20 cellular contexts compared by ENCODE assay signal in genomic region chr12:52346596-52346995, GRCh38. TPM values are rescaled to one million over a fixed set of nuclear protein-coding genes. Genes with fewer than 3 reads are reported as not detected.
DNase-seq lines count a peak whose midpoint lies in the region; ATAC-seq, FAIRE-seq and TF ChIP-seq lines count a peak whose summit lies in the region.
"Had no signal": no experiment of that assay in that cellular context is flagged by ENCODE, and none has a peak within 500 bp of the region (broad histone marks: within the 10 kb centered on the region; RNA-seq: fewer than 3 reads in every experiment).

No MANE protein-coding gene starts in this region.

- TF ChIP-seq CTCF in HepG2 (CRISPR knock-in tag; IDR thresholded peaks at IDR 0.05), result no peak
- TF ChIP-seq CTCF in right lobe of liver (IDR thresholded peaks at IDR 0.05), result no peak
- TF ChIP-seq CTCF in coronary artery (IDR thresholded peaks at IDR 0.05), result no peak
- no peak for TF ChIP-seq CTCF in upper lobe of right lung (IDR thresholded peaks at IDR 0.05)

- POLR2A ChIA-PET in HepG2 (lab: Yijun Ruan, JAX), result no interaction called here

- no peak overlapping the region for H3K4me3 Mint-ChIP-seq in T-helper 2 cell treated with Interferon-gamma antibody and Interleukin-4, amounts not matched to agents 5 μg/mL and 100 μg/mL, for 36 hours
- H3K4me3 Mint-ChIP-seq: naive thymus-derived CD4-positive, alpha-beta T cell; T-cell; type B pancreatic cell had no signal

- H3K4me3 ChIP-seq in HepG2 (replicated peaks in 1 of 3; ENCODE audit: insufficient read depth in 1 of 3, low read depth in 2 of 3, low read length in 3 of 3) (no peak overlapping the region), right lobe of liver (no peak overlapping the region), coronary artery (no peak overlapping the region), upper lobe of right lung (no peak overlapping the region)
- H3K4me3 ChIP-seq: Peyer's patch had no signal

- no peak overlapping the region for H3K27ac ChIP-seq in HepG2 (ENCODE audit: extremely low read length, insufficient read depth, low read length)
- H3K27ac ChIP-seq in right lobe of liver, result no peak overlapping the region
- peak overlapping the region; percentile 39 to 65 for H3K27ac ChIP-seq in coronary artery
- H3K27ac ChIP-seq in upper lobe of right lung, result no peak overlapping the region
- H3K27ac ChIP-seq: Peyer's patch had no signal

- H3K27me3 ChIP-seq in HepG2 (ENCODE audit: control insufficient read depth in 1 of 2, insufficient read depth in 2 of 2, low read length in 2 of 2) (peaks cover 2 to 33% of the 10 kb centered on the region in 2 experiments), right lobe of liver (no peaks in the 10 kb centered on the region), upper lobe of right lung (no peaks in the 10 kb centered on the region)
- H3K27me3 ChIP-seq: Peyer's patch had no signal

- intact Hi-C loops in HepG2 (cut with micrococcal nuclease; ENCODE audit: unreplicated experiment), result no loop called here
- intact Hi-C loops in right lobe of liver (cut with DNase I), result no loop called here
- intact Hi-C loops in upper lobe of right lung (cut with DNase I), result no loop called here

- WGBS in HepG2 (ENCODE audit: low lambda C conversion rate), result 0% methylated on average over 4 of the region's 4 CpGs
- WGBS in right lobe of liver (ENCODE audit: insufficient coverage, low coverage, low lambda C conversion rate, missing lambda C conversion rate), result no CpG with 5 or more reads among the region's 4 CpGs

- H3K9me3 ChIP-seq in HepG2 (ENCODE audit: low read length), result no peaks in the 10 kb centered on the region
- no peaks in the 10 kb centered on the region for H3K9me3 ChIP-seq in right lobe of liver
- H3K9me3 ChIP-seq in upper lobe of right lung, result no peaks in the 10 kb centered on the region
- H3K9me3 ChIP-seq: Peyer's patch had no signal

- H2AFZ ChIP-seq in HepG2 (ENCODE audit: low read length), result no peak overlapping the region

- H3K4me1 Mint-ChIP-seq in T-helper 2 cell treated with Interferon-gamma antibody and Interleukin-4, amounts not matched to agents 5 μg/mL and 100 μg/mL, for 36 hours (ENCODE audit: low read depth), result peaks cover under 1% of the 10 kb centered on the region

- no peaks in the 10 kb centered on the region for H3K36me3 ChIP-seq in HepG2 (replicated peaks in 1 of 2; ENCODE audit: control insufficient read depth in 1 of 2, insufficient read depth in 2 of 2, low read length in 2 of 2)
- no peaks in the 10 kb centered on the region for H3K36me3 ChIP-seq in right lobe of liver
- H3K36me3 ChIP-seq in upper lobe of right lung, result no peaks in the 10 kb centered on the region
- H3K36me3 ChIP-seq: Peyer's patch had no signal

- TF ChIP-seq POLR2A in HepG2 (IDR thresholded peaks at IDR 0.05; ENCODE audit: insufficient read depth in 1 of 2, low read depth in 2 of 2, low read length in 2 of 2), result no peak
- no peak for TF ChIP-seq POLR2A in right lobe of liver (IDR thresholded peaks at IDR 0.05)

- BruUV-seq in HepG2 (replicated peaks; lab: Mats Ljungman, UMichigan), result no TSS peak

- no peak overlapping the region for H3K9ac ChIP-seq in HepG2 (ENCODE audit: insufficient read depth, low read depth, low read length)

- no peak for TF ChIP-seq RAD21 in HepG2 (CRISPR knock-in tag; IDR thresholded peaks at IDR 0.05)

- ATAC-seq in HepG2 (peak; percentile 37; the same call in 2 of the 3 replicates), right lobe of liver (no peak), upper lobe of right lung (peak; percentile 72)
- ATAC-seq: activated CD4-positive, CD25-positive, alpha-beta regulatory T cell treated with anti-CD3 and anti-CD28 coated beads, Interleukin-2, amount 50 U/mL, for 24 hours; activated naive CD4-positive, alpha-beta T cell treated with anti-CD3 and anti-CD28 coated beads, Interleukin-2, amount 50 U/mL, for 72 hours; naive thymus-derived CD4-positive, alpha-beta T cell; T-cell had no signal

- H3K4me1 ChIP-seq in HepG2 (ENCODE audit: insufficient read depth, low read length) (peaks cover 10% of the 10 kb centered on the region), right lobe of liver (peaks cover 0 to 11% (median 0%) of the 10 kb centered on the region in 4 donors), upper lobe of right lung (peaks cover 6% of the 10 kb centered on the region)
- H3K4me1 ChIP-seq: Peyer's patch had no signal

- H3K27ac Mint-ChIP-seq in T-helper 2 cell treated with Interferon-gamma antibody and Interleukin-4, amounts not matched to agents 5 μg/mL and 100 μg/mL, for 36 hours, result no peak overlapping the region
- H3K27ac Mint-ChIP-seq: naive thymus-derived CD4-positive, alpha-beta T cell; T-cell had no signal

- FAIRE-seq in HepG2 (lab: Jason Lieb, UNC), result no peak
- FAIRE-seq: HTR-8/SVneo had no signal

- no peaks in the 10 kb centered on the region for H3K36me3 Mint-ChIP-seq in T-helper 2 cell treated with Interferon-gamma antibody and Interleukin-4, amounts not matched to agents 5 μg/mL and 100 μg/mL, for 36 hours (ENCODE audit: low read depth)
- H3K36me3 Mint-ChIP-seq: activated naive CD4-positive, alpha-beta T cell treated with anti-CD3 and anti-CD28 coated beads, Interleukin-2, amount 50 U/mL, for 72 hours; naive thymus-derived CD4-positive, alpha-beta T cell; T-cell; type B pancreatic cell had no signal

- DNase-seq in HepG2 (ENCODE audit: low spot score) (no peak), right lobe of liver (no peak), coronary artery (ENCODE audit: low spot score) (no peak), midbrain (lab: John Stamatoyannopoulos, UW) (peak; percentile 15), upper lobe of right lung (no peak), inferior parietal cortex (ENCODE audit: extremely low spot score) (no peak), NCI-H1694 (lab: John Stamatoyannopoulos, UW) (no peak)
- no peak for DNase-seq in T-helper 2 cell treated with Interferon-gamma antibody and Interleukin-4, amounts not matched to agents 5 μg/mL and 100 μg/mL, for 36 hours (ENCODE audit: low spot score)
- DNase-seq: activated CD8-positive, alpha-beta memory T cell treated with anti-CD3 and anti-CD28 coated beads, Interleukin-2, amount 50 U/mL, for 48 hours; kidney glomerular epithelial cell; naive thymus-derived CD4-positive, alpha-beta T cell; NCI-H1930; NCI-H526; Peyer's patch; stimulated activated CD4-positive, alpha-beta T cell treated with anti-CD3 and anti-CD28 coated beads, Interleukin-4, amount 100 ng/mL, for 1 hour; T-cell had no signal

- peaks cover 5% of the 10 kb centered on the region for H3K27me3 Mint-ChIP-seq in T-helper 2 cell treated with Interferon-gamma antibody and Interleukin-4, amounts not matched to agents 5 μg/mL and 100 μg/mL, for 36 hours (ENCODE audit: low read depth)

- CTCF ChIA-PET in HepG2 (lab: Yijun Ruan, JAX; ENCODE audit: low intra/inter-chr PET ratio, low total read pairs), result no interaction called here

- no peaks in the 10 kb centered on the region for H3K79me2 ChIP-seq in HepG2 (ENCODE audit: insufficient read depth, low read length)

- no peaks in the 10 kb centered on the region for H3K9me3 Mint-ChIP-seq in T-helper 2 cell treated with Interferon-gamma antibody and Interleukin-4, amounts not matched to agents 5 μg/mL and 100 μg/mL, for 36 hours
- H3K9me3 Mint-ChIP-seq: activated naive CD4-positive, alpha-beta T cell treated with anti-CD3 and anti-CD28 coated beads, Interleukin-2, amount 50 U/mL, for 72 hours; T-cell; type B pancreatic cell had no signal

- no peak overlapping the region for H3K4me2 ChIP-seq in HepG2 (ENCODE audit: low read depth, low read length)

- TF ChIP-seq EP300 in HepG2 (IDR thresholded peaks at IDR 0.05; ENCODE audit: low read depth in 2 of 2, low read length in 2 of 2) (no peak), HepG2 (CRISPR knock-in tag; IDR thresholded peaks at IDR 0.05; ENCODE audit: borderline replicate concordance) (no peak)

- in situ Hi-C loops in HepG2 (cut with HindIII; ENCODE audit: extremely low pct_ligation_motif_present, low pct_unique_long_range_greater_than_20kb), result no loop called here

- H4K20me1 ChIP-seq in HepG2 (ENCODE audit: insufficient read depth, low read length), result no peaks in the 10 kb centered on the region

RNA-seq across cellular contexts. Expression of gene KRT85, which starts 20.7 kb away (rescaled TPM):
- total RNA-seq in HepG2 (2016; rRNA removed; fragmentation: Illumina TruSeq; extraction: Trizol), result not detected in 2 replicates
- not detected in 2 replicates for total RNA-seq in HepG2 (2016; cell fraction: cytosol; rRNA removed; fragmentation: Illumina TruSeq; extraction: Trizol; ENCODE audit: low read depth)
- total RNA-seq in HepG2 (2016; cell fraction: insoluble cytoplasmic fraction; rRNA removed; fragmentation: Illumina TruSeq; extraction: Trizol), result not detected in 2 replicates
- total RNA-seq in HepG2 (2016; cell fraction: membrane; rRNA removed; fragmentation: Illumina TruSeq; extraction: Trizol), result not detected in 2 replicates
- not detected in 2 replicates for total RNA-seq in HepG2 (2016; cell fraction: nucleus; rRNA removed; fragmentation: Illumina TruSeq; extraction: Trizol)
- not detected in 2 replicates for polyA plus RNA-seq in HepG2 (2011; rRNA removed)
- polyA plus RNA-seq in HepG2 (2011; cell fraction: cytosol; rRNA removed), result not detected in 2 replicates
- not detected in 2 replicates for polyA plus RNA-seq in HepG2 (2011; cell fraction: nucleus; rRNA removed)
- not detected in 2 replicates for polyA plus RNA-seq in HepG2 (2012)
- polyA plus RNA-seq in HepG2 (2016; cell fraction: cytosol; fragmentation: Illumina TruSeq; extraction: Trizol; ENCODE audit: low read depth), result not detected in 2 replicates
- polyA plus RNA-seq in HepG2 (2016; cell fraction: insoluble cytoplasmic fraction; fragmentation: Illumina TruSeq; extraction: Trizol; ENCODE audit: low read depth), result not detected in 2 replicates
- not detected in 2 replicates for polyA plus RNA-seq in HepG2 (2016; cell fraction: membrane; fragmentation: Illumina TruSeq; extraction: Trizol; ENCODE audit: low read depth)
- not detected in 2 replicates for polyA plus RNA-seq in HepG2 (2016; cell fraction: nucleus; fragmentation: Illumina TruSeq; extraction: Trizol; ENCODE audit: insufficient read depth, low read depth)
- polyA minus RNA-seq in HepG2 (2011; rRNA and poly(A)+ RNA removed; ENCODE audit: low replicate concordance), result not detected in 2 replicates
- not detected in 2 replicates for polyA minus RNA-seq in HepG2 (2011; cell fraction: cytosol; rRNA and poly(A)+ RNA removed)
- polyA minus RNA-seq in HepG2 (2011; cell fraction: nucleus; rRNA and poly(A)+ RNA removed), result not detected in 2 replicates
- total RNA-seq in right lobe of liver, result not detected
- total RNA-seq in upper lobe of right lung, result not detected
- total RNA-seq: activated naive CD4-positive, alpha-beta T cell treated with anti-CD3 and anti-CD28 coated beads, Interleukin-2, amount 50 U/mL, for 72 hours; naive thymus-derived CD4-positive, alpha-beta T cell; Peyer's patch; T-cell had no signal
- polyA plus RNA-seq: naive thymus-derived CD4-positive, alpha-beta T cell had no signal

RNA-seq across cellular contexts. Expression of gene KRT83, which starts 25.4 kb away (rescaled TPM):
- total RNA-seq in HepG2 (2016; rRNA removed; fragmentation: Illumina TruSeq; extraction: Trizol) (not detected in 2 replicates), right lobe of liver (not detected), upper lobe of right lung (not detected)
- not detected in 2 replicates for total RNA-seq in HepG2 (2016; cell fraction: cytosol; rRNA removed; fragmentation: Illumina TruSeq; extraction: Trizol; ENCODE audit: low read depth)
- total RNA-seq in HepG2 (2016; cell fraction: insoluble cytoplasmic fraction; rRNA removed; fragmentation: Illumina TruSeq; extraction: Trizol), result not detected in 2 replicates
- not detected in 2 replicates for total RNA-seq in HepG2 (2016; cell fraction: membrane; rRNA removed; fragmentation: Illumina TruSeq; extraction: Trizol)
- not detected in 2 replicates for total RNA-seq in HepG2 (2016; cell fraction: nucleus; rRNA removed; fragmentation: Illumina TruSeq; extraction: Trizol)
- not detected in 2 replicates for polyA plus RNA-seq in HepG2 (2011; rRNA removed)
- polyA plus RNA-seq in HepG2 (2011; cell fraction: cytosol; rRNA removed), result not detected in 2 replicates
- not detected in 2 replicates for polyA plus RNA-seq in HepG2 (2011; cell fraction: nucleus; rRNA removed)
- not detected in 2 replicates for polyA plus RNA-seq in HepG2 (2012)
- polyA plus RNA-seq in HepG2 (2016; cell fraction: cytosol; fragmentation: Illumina TruSeq; extraction: Trizol; ENCODE audit: low read depth), result not detected in 2 replicates
- not detected in 2 replicates for polyA plus RNA-seq in HepG2 (2016; cell fraction: insoluble cytoplasmic fraction; fragmentation: Illumina TruSeq; extraction: Trizol; ENCODE audit: low read depth)
- not detected in 2 replicates for polyA plus RNA-seq in HepG2 (2016; cell fraction: membrane; fragmentation: Illumina TruSeq; extraction: Trizol; ENCODE audit: low read depth)
- polyA plus RNA-seq in HepG2 (2016; cell fraction: nucleus; fragmentation: Illumina TruSeq; extraction: Trizol; ENCODE audit: insufficient read depth, low read depth), result not detected in 2 replicates
- 0.98 TPM in 1 of 2 replicates, not detected in the other for polyA minus RNA-seq in HepG2 (2011; rRNA and poly(A)+ RNA removed; ENCODE audit: low replicate concordance)
- not detected in 2 replicates for polyA minus RNA-seq in HepG2 (2011; cell fraction: cytosol; rRNA and poly(A)+ RNA removed)
- polyA minus RNA-seq in HepG2 (2011; cell fraction: nucleus; rRNA and poly(A)+ RNA removed), result not detected in 2 replicates
- total RNA-seq: activated naive CD4-positive, alpha-beta T cell treated with anti-CD3 and anti-CD28 coated beads, Interleukin-2, amount 50 U/mL, for 72 hours; naive thymus-derived CD4-positive, alpha-beta T cell; Peyer's patch; T-cell had no signal
- polyA plus RNA-seq: naive thymus-derived CD4-positive, alpha-beta T cell had no signal

RNA-seq across cellular contexts. Expression of gene KRT84, which starts 38.9 kb away (rescaled TPM):
- total RNA-seq in HepG2 (2016; rRNA removed; fragmentation: Illumina TruSeq; extraction: Trizol), result not detected in 2 replicates
- total RNA-seq in HepG2 (2016; cell fraction: cytosol; rRNA removed; fragmentation: Illumina TruSeq; extraction: Trizol; ENCODE audit: low read depth), result not detected in 2 replicates
- total RNA-seq in HepG2 (2016; cell fraction: insoluble cytoplasmic fraction; rRNA removed; fragmentation: Illumina TruSeq; extraction: Trizol), result not detected in 2 replicates
- not detected in 2 replicates for total RNA-seq in HepG2 (2016; cell fraction: membrane; rRNA removed; fragmentation: Illumina TruSeq; extraction: Trizol)
- not detected in 2 replicates for total RNA-seq in HepG2 (2016; cell fraction: nucleus; rRNA removed; fragmentation: Illumina TruSeq; extraction: Trizol)
- not detected in 2 replicates for polyA plus RNA-seq in HepG2 (2011; rRNA removed)
- polyA plus RNA-seq in HepG2 (2011; cell fraction: cytosol; rRNA removed), result not detected in 2 replicates
- polyA plus RNA-seq in HepG2 (2011; cell fraction: nucleus; rRNA removed), result not detected in 2 replicates
- polyA plus RNA-seq in HepG2 (2012), result not detected in 2 replicates
- not detected in 2 replicates for polyA plus RNA-seq in HepG2 (2016; cell fraction: cytosol; fragmentation: Illumina TruSeq; extraction: Trizol; ENCODE audit: low read depth)
- polyA plus RNA-seq in HepG2 (2016; cell fraction: insoluble cytoplasmic fraction; fragmentation: Illumina TruSeq; extraction: Trizol; ENCODE audit: low read depth), result not detected in 2 replicates
- polyA plus RNA-seq in HepG2 (2016; cell fraction: membrane; fragmentation: Illumina TruSeq; extraction: Trizol; ENCODE audit: low read depth), result not detected in 2 replicates
- polyA plus RNA-seq in HepG2 (2016; cell fraction: nucleus; fragmentation: Illumina TruSeq; extraction: Trizol; ENCODE audit: insufficient read depth, low read depth), result not detected in 2 replicates
- not detected in 2 replicates for polyA minus RNA-seq in HepG2 (2011; rRNA and poly(A)+ RNA removed; ENCODE audit: low replicate concordance)
- polyA minus RNA-seq in HepG2 (2011; cell fraction: cytosol; rRNA and poly(A)+ RNA removed), result not detected in 2 replicates
- polyA minus RNA-seq in HepG2 (2011; cell fraction: nucleus; rRNA and poly(A)+ RNA removed), result not detected in 2 replicates
- total RNA-seq in right lobe of liver, result not detected
- total RNA-seq in upper lobe of right lung, result not detected
- total RNA-seq: activated naive CD4-positive, alpha-beta T cell treated with anti-CD3 and anti-CD28 coated beads, Interleukin-2, amount 50 U/mL, for 72 hours; naive thymus-derived CD4-positive, alpha-beta T cell; Peyer's patch; T-cell had no signal
- polyA plus RNA-seq: naive thymus-derived CD4-positive, alpha-beta T cell had no signal

RNA-seq across cellular contexts. Expression of gene KRT81, which starts 55.3 kb away (rescaled TPM):
- total RNA-seq in HepG2 (2016; rRNA removed; fragmentation: Illumina TruSeq; extraction: Trizol) (not detected in 2 replicates), right lobe of liver (under 1 TPM in 1 of 6 experiments, not detected in 5; 0.13 TPM), upper lobe of right lung (not detected)
- total RNA-seq in HepG2 (2016; cell fraction: cytosol; rRNA removed; fragmentation: Illumina TruSeq; extraction: Trizol; ENCODE audit: low read depth), result not detected in 2 replicates
- total RNA-seq in HepG2 (2016; cell fraction: insoluble cytoplasmic fraction; rRNA removed; fragmentation: Illumina TruSeq; extraction: Trizol), result not detected in 2 replicates
- total RNA-seq in HepG2 (2016; cell fraction: membrane; rRNA removed; fragmentation: Illumina TruSeq; extraction: Trizol), result not detected in 2 replicates
- not detected in 2 replicates for total RNA-seq in HepG2 (2016; cell fraction: nucleus; rRNA removed; fragmentation: Illumina TruSeq; extraction: Trizol)
- polyA plus RNA-seq in HepG2 (2011; rRNA removed), result not detected in 2 replicates
- polyA plus RNA-seq in HepG2 (2011; cell fraction: cytosol; rRNA removed), result 0.03 TPM in 1 of 2 replicates, not detected in the other
- not detected in 2 replicates for polyA plus RNA-seq in HepG2 (2011; cell fraction: nucleus; rRNA removed)
- not detected in 2 replicates for polyA plus RNA-seq in HepG2 (2012)
- polyA plus RNA-seq in HepG2 (2016; cell fraction: cytosol; fragmentation: Illumina TruSeq; extraction: Trizol; ENCODE audit: low read depth), result 0.08 TPM in 1 of 2 replicates, not detected in the other
- not detected in 2 replicates for polyA plus RNA-seq in HepG2 (2016; cell fraction: insoluble cytoplasmic fraction; fragmentation: Illumina TruSeq; extraction: Trizol; ENCODE audit: low read depth)
- not detected in 2 replicates for polyA plus RNA-seq in HepG2 (2016; cell fraction: membrane; fragmentation: Illumina TruSeq; extraction: Trizol; ENCODE audit: low read depth)
- polyA plus RNA-seq in HepG2 (2016; cell fraction: nucleus; fragmentation: Illumina TruSeq; extraction: Trizol; ENCODE audit: insufficient read depth, low read depth), result not detected in 2 replicates
- 0.23 TPM in 1 of 2 replicates, not detected in the other for polyA minus RNA-seq in HepG2 (2011; rRNA and poly(A)+ RNA removed; ENCODE audit: low replicate concordance)
- polyA minus RNA-seq in HepG2 (2011; cell fraction: cytosol; rRNA and poly(A)+ RNA removed), result not detected in 2 replicates
- polyA minus RNA-seq in HepG2 (2011; cell fraction: nucleus; rRNA and poly(A)+ RNA removed), result not detected in 2 replicates
- total RNA-seq: activated naive CD4-positive, alpha-beta T cell treated with anti-CD3 and anti-CD28 coated beads, Interleukin-2, amount 50 U/mL, for 72 hours; Peyer's patch had no signal
- polyA plus RNA-seq: naive thymus-derived CD4-positive, alpha-beta T cell had no signal

RNA-seq across cellular contexts. Expression of gene KRT82, which starts 59.5 kb away (rescaled TPM):
- total RNA-seq in HepG2 (2016; rRNA removed; fragmentation: Illumina TruSeq; extraction: Trizol), result not detected in 2 replicates
- total RNA-seq in HepG2 (2016; cell fraction: cytosol; rRNA removed; fragmentation: Illumina TruSeq; extraction: Trizol; ENCODE audit: low read depth), result not detected in 2 replicates
- total RNA-seq in HepG2 (2016; cell fraction: insoluble cytoplasmic fraction; rRNA removed; fragmentation: Illumina TruSeq; extraction: Trizol), result not detected in 2 replicates
- not detected in 2 replicates for total RNA-seq in HepG2 (2016; cell fraction: membrane; rRNA removed; fragmentation: Illumina TruSeq; extraction: Trizol)
- total RNA-seq in HepG2 (2016; cell fraction: nucleus; rRNA removed; fragmentation: Illumina TruSeq; extraction: Trizol), result not detected in 2 replicates
- not detected in 2 replicates for polyA plus RNA-seq in HepG2 (2011; rRNA removed)
- not detected in 2 replicates for polyA plus RNA-seq in HepG2 (2011; cell fraction: cytosol; rRNA removed)
- not detected in 2 replicates for polyA plus RNA-seq in HepG2 (2011; cell fraction: nucleus; rRNA removed)
- polyA plus RNA-seq in HepG2 (2012), result not detected in 2 replicates
- polyA plus RNA-seq in HepG2 (2016; cell fraction: cytosol; fragmentation: Illumina TruSeq; extraction: Trizol; ENCODE audit: low read depth), result not detected in 2 replicates
- not detected in 2 replicates for polyA plus RNA-seq in HepG2 (2016; cell fraction: insoluble cytoplasmic fraction; fragmentation: Illumina TruSeq; extraction: Trizol; ENCODE audit: low read depth)
- polyA plus RNA-seq in HepG2 (2016; cell fraction: membrane; fragmentation: Illumina TruSeq; extraction: Trizol; ENCODE audit: low read depth), result not detected in 2 replicates
- polyA plus RNA-seq in HepG2 (2016; cell fraction: nucleus; fragmentation: Illumina TruSeq; extraction: Trizol; ENCODE audit: insufficient read depth, low read depth), result not detected in 2 replicates
- not detected in 2 replicates for polyA minus RNA-seq in HepG2 (2011; rRNA and poly(A)+ RNA removed; ENCODE audit: low replicate concordance)
- polyA minus RNA-seq in HepG2 (2011; cell fraction: cytosol; rRNA and poly(A)+ RNA removed), result not detected in 2 replicates
- not detected in 2 replicates for polyA minus RNA-seq in HepG2 (2011; cell fraction: nucleus; rRNA and poly(A)+ RNA removed)
- total RNA-seq in right lobe of liver, result not detected
- total RNA-seq in upper lobe of right lung, result not detected
- total RNA-seq: activated naive CD4-positive, alpha-beta T cell treated with anti-CD3 and anti-CD28 coated beads, Interleukin-2, amount 50 U/mL, for 72 hours; naive thymus-derived CD4-positive, alpha-beta T cell; Peyer's patch; T-cell had no signal
- polyA plus RNA-seq: naive thymus-derived CD4-positive, alpha-beta T cell had no signal

Comparison
In these comparisons a context has a peak if more than half of its experiments do, and no peak if none do; other contexts are left out.
1. ATAC-seq: peak in HepG2 (single experiment) and upper lobe of right lung (single experiment); none in right lobe of liver (0 of 4).
2. H3K27ac ChIP-seq: peak in coronary artery (2 of 2); none in HepG2 (single experiment), right lobe of liver (0 of 3) and upper lobe of right lung (single experiment).